Comparison of ENCODE assay signal across 11 cellular contexts in genomic region chr15:85642054-85642692, GRCh38.
DNase-seq lines count a peak whose midpoint lies in the region; ATAC-seq and TF ChIP-seq lines count a peak whose summit lies in the region.
"Had no signal": no experiment of that assay in that cellular context is flagged by ENCODE, and none has a peak within 500 bp of the region (broad histone marks: within the 10 kb centered on the region; RNA-seq: fewer than 3 reads in every experiment).

No MANE protein-coding gene starts in this region.

- no peak overlapping the region for H3K4me3 ChIP-seq in cardiac muscle cell
- peak overlapping the region; percentile 5 for H3K4me3 ChIP-seq in rectal smooth muscle tissue (ENCODE audit: low read length)
- peak overlapping the region in 1 of 2 donors; percentile 37 for H3K4me3 ChIP-seq in aorta (ENCODE audit: low read length in 2 of 2)

- H3K27ac ChIP-seq in cardiac muscle cell = peak overlapping the region; percentile 56
- H3K27ac ChIP-seq in rectal smooth muscle tissue (ENCODE audit: low read depth, low read length) = peak overlapping the region; percentile 64
- peak overlapping the region; percentile 69 to 80 for H3K27ac ChIP-seq in aorta (ENCODE audit: low read depth in 1 of 2, low read length in 2 of 2)
- H3K27ac ChIP-seq in RWPE1 = no peak overlapping the region

- 3 to 7% methylated on average over 5 of the region's 5 CpGs for WGBS in aorta, 2 donors

- no peak for TF ChIP-seq CTCF in cardiac muscle cell (IDR thresholded peaks at IDR 0.05; ENCODE audit: low read depth, low read length)
- TF ChIP-seq CTCF in RWPE1 (conservative IDR thresholded peaks at IDR 0.05; ENCODE audit: low read depth) = no peak

- POLR2A ChIA-PET in RWPE1 (lab: Yijun Ruan, JAX; ENCODE audit: low non-redundant PET) = no interaction called here

- ATAC-seq in aorta (ENCODE audit: low FRiP score) = peak; percentile 38

- no peaks in the 10 kb centered on the region for H3K27me3 ChIP-seq in cardiac muscle cell
- H3K27me3 ChIP-seq in rectal smooth muscle tissue (ENCODE audit: control insufficient read depth, insufficient read depth, low read length) = no peaks in the 10 kb centered on the region
- no peaks in the 10 kb centered on the region for H3K27me3 ChIP-seq in aorta (ENCODE audit: control insufficient read depth in 1 of 2, insufficient read depth in 2 of 2, low read length in 1 of 2)

- H3K9ac ChIP-seq in rectal smooth muscle tissue (ENCODE audit: low read length) = no peak overlapping the region

- H3K4me1 ChIP-seq in cardiac muscle cell (ENCODE audit: low read depth) = peaks cover 10% of the 10 kb centered on the region
- H3K4me1 ChIP-seq in rectal smooth muscle tissue (ENCODE audit: control insufficient read depth, insufficient read depth, low read length) = peaks cover 20% of the 10 kb centered on the region
- peaks cover 9 to 10% of the 10 kb centered on the region in 2 donors for H3K4me1 ChIP-seq in aorta (ENCODE audit: control insufficient read depth in 1 of 2, insufficient read depth in 2 of 2, low read length in 2 of 2)

- no peaks in the 10 kb centered on the region for H3K9me3 ChIP-seq in cardiac muscle cell (ENCODE audit: low read depth)
- H3K9me3 ChIP-seq in aorta (ENCODE audit: control insufficient read depth, low read length) = no peaks in the 10 kb centered on the region

- intact Hi-C loops in cardiac septum (cut with DNase I) (no loop called here), aorta (cut with DNase I) (no loop called here)

- H3K36me3 ChIP-seq in cardiac muscle cell (peaks cover 8% of the 10 kb centered on the region), rectal smooth muscle tissue (ENCODE audit: control insufficient read depth, insufficient read depth, low read length) (peaks cover 11% of the 10 kb centered on the region), aorta (ENCODE audit: control insufficient read depth in 1 of 2, insufficient read depth in 2 of 2, low read length in 1 of 2) (peaks cover 0 to 3% of the 10 kb centered on the region in 2 donors)

- DNase-seq in cardiac muscle cell (ENCODE audit: low read depth in 1 of 2, low spot score in 1 of 2) = no peak
- no peak for DNase-seq in cardiac septum (ENCODE audit: low spot score)
- peak; percentile 23 for DNase-seq in kidney tubule cell (ENCODE audit: low spot score)
- DNase-seq in aorta = peak in 1 of 2 donors; percentile 48
- no peak for DNase-seq in RWPE1 (ENCODE audit: low spot score)
- no peak for DNase-seq in MV-4-11 (lab: John Stamatoyannopoulos, UW)
- no peak for DNase-seq in NCI-H345 (lab: John Stamatoyannopoulos, UW)
- DNase-seq: ACHN; NCI-H187 treated with DMSO at 0.1 percent for 48 hours; stimulated activated naive CD4-positive, alpha-beta T cell had no signal

- CTCF ChIA-PET in RWPE1 (lab: Yijun Ruan, JAX) = no interaction called here
